ENCODE assay signal across 24 cellular contexts in the genomic region with DNA sequence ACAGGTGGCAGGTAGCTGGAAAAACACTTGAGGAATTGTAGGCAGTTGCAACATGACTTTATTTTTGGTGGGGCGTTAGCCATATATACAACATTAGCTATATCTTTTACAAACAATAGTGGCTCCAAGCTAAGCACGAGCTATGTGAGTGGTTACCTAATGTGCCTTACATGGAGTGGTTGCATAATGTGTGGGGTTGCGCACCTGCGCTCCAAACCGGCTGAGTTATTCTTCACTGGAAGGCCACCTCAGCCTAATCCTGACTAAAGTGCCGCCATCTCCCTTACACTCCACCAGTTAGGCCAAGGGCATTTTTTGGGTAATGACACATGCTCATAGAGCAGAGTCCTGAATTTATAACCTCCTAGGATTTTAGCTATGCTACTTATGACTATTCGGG. TPM values are rescaled to one million over a fixed set of nuclear protein-coding genes. Genes with fewer than 3 reads are reported as not detected.
A peak's percentile ranks its signal among the peaks of the same experiment; 100 is the strongest.
DNase-seq lines count a peak whose midpoint lies in the region; TF ChIP-seq lines count a peak whose summit lies in the region.
"Had no signal": no experiment of that assay in that cellular context is flagged by ENCODE, and none has a peak within 500 bp of the region (broad histone marks: within the 10 kb centered on the region; RNA-seq: fewer than 3 reads in every experiment).

No MANE protein-coding gene starts in this region.

- H3K9me2 ChIP-seq in OCI-LY7 (ENCODE audit: insufficient read depth, low read length), result no peaks in the 10 kb centered on the region

- no peaks in the 10 kb centered on the region for H3K79me2 ChIP-seq in OCI-LY7 (ENCODE audit: insufficient read depth, low read depth, low read length)
- no peaks in the 10 kb centered on the region for H3K79me2 ChIP-seq in mesendoderm (ENCODE audit: control insufficient read depth, insufficient read depth, low read length)

- H4K8ac ChIP-seq in mesendoderm (ENCODE audit: low read depth, low read length), result no peak overlapping the region

- CTCF ChIA-PET in HEK293 (lab: Yijun Ruan, JAX) (interaction anchor here (1.4 kb wide), 1 partner anchor 11 kb away, joined by 5 read pairs; no protein-coding TSS in a partner anchor), OCI-LY7 (lab: Charles Lee; ENCODE audit: unreplicated experiment) (no interaction called here)

- H2BK5ac ChIP-seq in mesendoderm (ENCODE audit: low read length), result no peak overlapping the region

- H3K18ac ChIP-seq in mesendoderm (ENCODE audit: low read length), result no peak overlapping the region

- H3K4me2 ChIP-seq in OCI-LY7 (ENCODE audit: low read length) (no peak overlapping the region), mesendoderm (ENCODE audit: low read length) (no peak overlapping the region)

- H4K20me1 ChIP-seq in OCI-LY7 (ENCODE audit: insufficient read depth, low read length), result no peaks in the 10 kb centered on the region

- POLR2A ChIA-PET in HEK293 (lab: Yijun Ruan, JAX) (no interaction called here), OCI-LY7 (lab: Charles Lee) (no interaction called here)

- H4K5ac ChIP-seq in mesendoderm (ENCODE audit: low read length), result no peak overlapping the region

- H3K23ac ChIP-seq in mesendoderm (ENCODE audit: low read length), result no peak overlapping the region

- H3K4me3 ChIP-seq in HEK293 (ENCODE audit: low read depth, low read length) (no peak overlapping the region), OCI-LY7 (ENCODE audit: low read depth, low read length, poor library complexity, severe bottlenecking) (no peak overlapping the region), mesendoderm (ENCODE audit: low read length) (no peak overlapping the region), esophagus muscularis mucosa (no peak overlapping the region)
- H3K4me3 ChIP-seq: Peyer's patch had no signal

- no peak overlapping the region for H2AK5ac ChIP-seq in mesendoderm (ENCODE audit: low read length)

- H2AFZ ChIP-seq in OCI-LY7 (ENCODE audit: low read length), result no peak overlapping the region

- H3K27me3 ChIP-seq in mesendoderm (ENCODE audit: insufficient read depth, low read length, poor library complexity), result no peaks in the 10 kb centered on the region
- H3K27me3 ChIP-seq in esophagus muscularis mucosa, result no peaks in the 10 kb centered on the region
- H3K27me3 ChIP-seq: Peyer's patch had no signal

- no peak for TF ChIP-seq CTCF in HEK293 (tag by site-specific recombination; IDR thresholded peaks at IDR 0.05)
- no peak for TF ChIP-seq CTCF in OCI-LY7 (conservative IDR thresholded peaks at IDR 0.05; ENCODE audit: low read length)
- no peak for TF ChIP-seq CTCF in esophagus muscularis mucosa (IDR thresholded peaks at IDR 0.05)

- no peaks in the 10 kb centered on the region for H3K36me3 ChIP-seq in HEK293 (ENCODE audit: control insufficient read depth in 2 of 2, insufficient read depth in 1 of 2, low read length in 2 of 2)
- no peaks in the 10 kb centered on the region for H3K36me3 ChIP-seq in OCI-LY7 (ENCODE audit: insufficient read depth, low read length)
- H3K36me3 ChIP-seq in mesendoderm (ENCODE audit: control insufficient read depth, insufficient read depth, low read length), result no peaks in the 10 kb centered on the region
- H3K36me3 ChIP-seq in esophagus muscularis mucosa, result no peaks in the 10 kb centered on the region
- H3K36me3 ChIP-seq: Peyer's patch had no signal

- H3K4ac ChIP-seq in mesendoderm (ENCODE audit: low read depth, low read length), result no peak overlapping the region

- DNase-seq in DMS 273 (lab: John Stamatoyannopoulos, UW; ENCODE audit: unreplicated experiment), result peak; percentile 2
- DNase-seq in DMS 273 treated with DMSO at 0.1 percent for 48 hours (lab: John Stamatoyannopoulos, UW), result no peak
- DNase-seq in OCI-LY7 (ENCODE audit: low spot score), result peak; percentile 39
- peak; percentile 36 for DNase-seq in mesendoderm
- DNase-seq in esophagus muscularis mucosa (ENCODE audit: extremely low spot score), result no peak
- no peak for DNase-seq in NK-92 treated with Interleukin-12 subunit alpha and Interleukin-12 subunit beta, amount 100 ng/mL, for 24 hours (lab: John Stamatoyannopoulos, UW)
- DNase-seq: CD8-positive, alpha-beta T cell; DMS153; GF-D8; H9; HFFc6; NCI-H1092 treated with DMSO at 0.1 percent for 48 hours; NCI-H1436; NCI-H187; NCI-H2081 treated with DMSO at 0.1 percent for 48 hours; NCI-H446; NCI-H524 treated with DMSO at 0.1 percent for 48 hours; OCI-M1; Peyer's patch; SHP77 treated with DMSO at 0.1 percent for 48 hours; T-helper 1 cell had no signal

- no peak overlapping the region for H2BK15ac ChIP-seq in mesendoderm (replicated peaks; ENCODE audit: low read depth)

- H3K79me1 ChIP-seq in mesendoderm (ENCODE audit: low read length), result no peaks in the 10 kb centered on the region

- intact Hi-C loops in OCI-LY7 (cut with micrococcal nuclease; ENCODE audit: unreplicated experiment) (no loop called here), esophagus muscularis mucosa (cut with DNase I) (no loop called here)

- no TSS peak for BruUV-seq in OCI-LY7 (replicated peaks; lab: Mats Ljungman, UMichigan)

- TF ChIP-seq POLR2A in esophagus muscularis mucosa (IDR thresholded peaks at IDR 0.05; ENCODE audit: low read depth), result no peak

- no peak overlapping the region for H2BK120ac ChIP-seq in mesendoderm (ENCODE audit: low read depth, low read length)

- no CpG with 5 or more reads among the region's 7 CpGs for WGBS in mesendoderm (ENCODE audit: extremely low coverage, insufficient coverage, low lambda C conversion rate)
- WGBS in esophagus muscularis mucosa, result 95% methylated on average over 7 of the region's 7 CpGs

- H3K56ac ChIP-seq in mesendoderm (ENCODE audit: low read length), result no peak overlapping the region

- H3K9ac ChIP-seq in mesendoderm (ENCODE audit: low read length), result no peak overlapping the region

- TF ChIP-seq EP300 in esophagus muscularis mucosa (IDR thresholded peaks at IDR 0.05), result no peak

- H3K9me3 ChIP-seq in HEK293 (ENCODE audit: control insufficient read depth, insufficient read depth, low read depth, low read length), result no peaks in the 10 kb centered on the region
- H3K9me3 ChIP-seq in OCI-LY7 (ENCODE audit: low read length), result 0 out of 2 replicates have a peak, but pooled peaks cover 14% of the 10 kb centered on the region
- no peaks in the 10 kb centered on the region for H3K9me3 ChIP-seq in esophagus muscularis mucosa
- H3K9me3 ChIP-seq: Peyer's patch had no signal

- H3K27ac ChIP-seq in HEK293 (ENCODE audit: extremely low read depth, low read depth, low read length), result no peak overlapping the region
- H3K27ac ChIP-seq in OCI-LY7 (ENCODE audit: low read depth, low read length, poor library complexity, severe bottlenecking), result no peak overlapping the region
- H3K27ac ChIP-seq in mesendoderm (ENCODE audit: low read depth, low read length), result no peak overlapping the region
- no peak overlapping the region for H3K27ac ChIP-seq in esophagus muscularis mucosa (replicated peaks in 1 of 4)
- H3K27ac ChIP-seq: 22Rv1, C4-2B, Peyer's patch had no signal

- no peaks in the 10 kb centered on the region for H3K4me1 ChIP-seq in HEK293 (ENCODE audit: control insufficient read depth, insufficient read depth, low read length)
- no peaks in the 10 kb centered on the region for H3K4me1 ChIP-seq in OCI-LY7 (ENCODE audit: insufficient read depth, low read length, poor library complexity, severe bottlenecking)
- no peaks in the 10 kb centered on the region for H3K4me1 ChIP-seq in mesendoderm (ENCODE audit: control insufficient read depth, low read depth, low read length)
- H3K4me1 ChIP-seq in esophagus muscularis mucosa, result no peaks in the 10 kb centered on the region
- H3K4me1 ChIP-seq: Peyer's patch had no signal

TF ChIP-seq in HEK293, 187 proteins besides CTCF, POLR2A, EP300 and RAD21 (continues in another document):
- TF ChIP-seq ZNF335 (tag by site-specific recombination; conservative IDR thresholded peaks at IDR 0.05), result no peak
- TF ChIP-seq ZNF571 (tag by site-specific recombination; IDR thresholded peaks at IDR 0.05), result no peak
- TF ChIP-seq ZNF792 (tag by site-specific recombination; IDR thresholded peaks at IDR 0.05), result no peak
- TF ChIP-seq ZNF830 (tag by site-specific recombination; IDR thresholded peaks at IDR 0.05; ENCODE audit: low read depth), result no peak
- TF ChIP-seq ZNF514 (tag by site-specific recombination; IDR thresholded peaks at IDR 0.05), result no peak
- peak; percentile 32; the same call in 1 of the 2 replicates for TF ChIP-seq ZNF549 (tag by site-specific recombination; IDR thresholded peaks at IDR 0.05)
- TF ChIP-seq SCRT1 (tag by site-specific recombination; IDR thresholded peaks at IDR 0.05; ENCODE audit: borderline replicate concordance), result no peak
- TF ChIP-seq, protein P1, sequence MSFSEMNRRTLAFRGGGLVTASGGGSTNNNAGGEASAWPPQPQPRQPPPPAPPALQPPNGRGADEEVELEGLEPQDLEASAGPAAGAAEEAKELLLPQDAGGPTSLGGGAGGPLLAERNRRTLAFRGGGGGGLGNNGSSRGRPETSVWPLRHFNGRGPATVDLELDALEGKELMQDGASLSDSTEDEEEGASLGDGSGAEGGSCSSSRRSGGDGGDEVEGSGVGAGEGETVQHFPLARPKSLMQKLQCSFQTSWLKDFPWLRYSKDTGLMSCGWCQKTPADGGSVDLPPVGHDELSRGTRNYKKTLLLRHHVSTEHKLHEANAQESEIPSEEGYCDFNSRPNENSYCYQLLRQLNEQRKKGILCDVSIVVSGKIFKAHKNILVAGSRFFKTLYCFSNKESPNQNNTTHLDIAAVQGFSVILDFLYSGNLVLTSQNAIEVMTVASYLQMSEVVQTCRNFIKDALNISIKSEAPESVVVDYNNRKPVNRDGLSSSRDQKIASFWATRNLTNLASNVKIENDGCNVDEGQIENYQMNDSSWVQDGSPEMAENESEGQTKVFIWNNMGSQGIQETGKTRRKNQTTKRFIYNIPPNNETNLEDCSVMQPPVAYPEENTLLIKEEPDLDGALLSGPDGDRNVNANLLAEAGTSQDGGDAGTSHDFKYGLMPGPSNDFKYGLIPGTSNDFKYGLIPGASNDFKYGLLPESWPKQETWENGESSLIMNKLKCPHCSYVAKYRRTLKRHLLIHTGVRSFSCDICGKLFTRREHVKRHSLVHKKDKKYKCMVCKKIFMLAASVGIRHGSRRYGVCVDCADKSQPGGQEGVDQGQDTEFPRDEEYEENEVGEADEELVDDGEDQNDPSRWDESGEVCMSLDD (tag by site-specific recombination; IDR thresholded peaks at IDR 0.05), result no peak
- no peak for TF ChIP-seq ZNF658 (tag by site-specific recombination; IDR thresholded peaks at IDR 0.05)
- no peak for TF ChIP-seq ZNF214 (tag by site-specific recombination; IDR thresholded peaks at IDR 0.05; ENCODE audit: borderline replicate concordance)

RNA-seq across cellular contexts. Expression of gene G2E3, which starts 31.8 kb away (rescaled TPM):
- total RNA-seq in OCI-LY7 (2014; rRNA removed; shearing (Covaris generic)), result 22.3 and 22.7 TPM in 2 replicates
- total RNA-seq in OCI-LY7 (2022) (43.0 and 43.9 TPM in 2 replicates), esophagus muscularis mucosa (1 to 10 TPM; 6.7 to 10.0 (median 8.9) TPM)
- polyA plus RNA-seq in mesendoderm (2013, experiment 1 of 2), result 48.3 TPM
- 52.1 TPM for polyA plus RNA-seq in mesendoderm (2013, experiment 2 of 2)

Comparison
In these comparisons a context has a peak if more than half of its experiments do, and no peak if none do; other contexts are left out.
1. DNase-seq: peak in DMS 273 (single experiment), OCI-LY7 (single experiment) and mesendoderm (single experiment); none in DMS 273 treated with DMSO at 0.1 percent for 48 hours (single experiment), esophagus muscularis mucosa (single experiment) and NK-92 treated with Interleukin-12 subunit alpha and Interleukin-12 subunit beta, amount 100 ng/mL, for 24 hours (single experiment).